In genomic region chr3:33718595-33718907, GRCh38 we compare ENCODE assay signal across 8 cellular contexts. TPM values are rescaled to one million over a fixed set of nuclear protein-coding genes. Genes with fewer than 3 reads are reported as not detected.
DNase-seq lines count a peak whose midpoint lies in the region; ATAC-seq and TF ChIP-seq lines count a peak whose summit lies in the region.

No MANE protein-coding gene starts in this region.

- H2AFZ ChIP-seq in neural cell (ENCODE audit: low read depth, low read length), result peak overlapping the region; percentile 51

- ATAC-seq in GM19351 (IDR thresholded peaks at IDR 0.05; ENCODE audit: unreplicated experiment) (no peak), HG03280 (IDR thresholded peaks at IDR 0.05; ENCODE audit: unreplicated experiment) (no peak)

- H3F3A ChIP-seq in neural cell (ENCODE audit: insufficient read depth, low read length, poor library complexity, severe bottlenecking), result no peaks in the 10 kb centered on the region

- no peaks in the 10 kb centered on the region for H3K4me1 ChIP-seq in ectodermal cell (ENCODE audit: control insufficient read depth, insufficient read depth, low read length)

- H3K27me3 ChIP-seq in ectodermal cell (ENCODE audit: control insufficient read depth, insufficient read depth, low read length, poor library complexity, severe bottlenecking), result no peaks in the 10 kb centered on the region
- H3K27me3 ChIP-seq in neural cell (ENCODE audit: insufficient read depth, low read depth, low read length), result no peaks in the 10 kb centered on the region

- no peaks in the 10 kb centered on the region for H3K9me2 ChIP-seq in neural cell (ENCODE audit: insufficient read depth, low read length)

- no peaks in the 10 kb centered on the region for H4K20me1 ChIP-seq in neural cell (ENCODE audit: insufficient read depth)

- TF ChIP-seq CTCF in GM12875 (IDR thresholded peaks at IDR 0.05; ENCODE audit: borderline replicate concordance, insufficient read depth, low read depth, low read length) (no peak), neural cell (IDR thresholded peaks at IDR 0.05; ENCODE audit: poor library complexity, severe bottlenecking) (no peak)

- H3K9ac ChIP-seq in neural cell (ENCODE audit: low read length), result peak overlapping the region; percentile 58

- H3K4me3 ChIP-seq in GM12875 (ENCODE audit: low read depth, low read length) (peak overlapping the region; percentile 97), ectodermal cell (ENCODE audit: insufficient read depth, low read depth, low read length) (peak overlapping the region; percentile 88), neural cell (ENCODE audit: low read length) (peak overlapping the region; percentile 91)

- H3K36me3 ChIP-seq in ectodermal cell (ENCODE audit: control insufficient read depth, insufficient read depth, low read length) (no peaks in the 10 kb centered on the region), neural cell (ENCODE audit: insufficient read depth, low read length) (no peaks in the 10 kb centered on the region)

- DNase-seq in M059J (ENCODE audit: low read depth) (peak; percentile 5), NCI-H2029 (lab: John Stamatoyannopoulos, UW) (no peak), NCI-H187 (lab: John Stamatoyannopoulos, UW) (no peak)

- no peaks in the 10 kb centered on the region for H3K9me3 ChIP-seq in ectodermal cell (ENCODE audit: control insufficient read depth, low read length)
- H3K9me3 ChIP-seq in neural cell (ENCODE audit: low read length), result no peaks in the 10 kb centered on the region

- no peak for TF ChIP-seq EP300 in neural cell (conservative IDR thresholded peaks at IDR 0.05; ENCODE audit: poor library complexity, severe bottlenecking)

- H3K4me2 ChIP-seq in neural cell (ENCODE audit: low read length), result peak overlapping the region; percentile 42

- no peak for TF ChIP-seq RAD21 in neural cell (conservative IDR thresholded peaks at IDR 0.05)

- peaks cover 14% of the 10 kb centered on the region for H3K79me2 ChIP-seq in neural cell (replicated peaks; ENCODE audit: insufficient read depth, low read length)

- 47 to 50% methylated on average over 7 of the region's 7 CpGs for whole genome bisulfite sequencing in ectodermal cell, 2 experiments

- H3K27ac ChIP-seq in ectodermal cell (ENCODE audit: insufficient read depth, low read depth, low read length, poor library complexity, severe bottlenecking) (peak overlapping the region; percentile 92), neural cell (ENCODE audit: low read length) (no peak overlapping the region)

TF ChIP-seq in neural cell, 6 proteins besides CTCF, POLR2A, EP300 and RAD21:
- no peak for TF ChIP-seq POLR2AphosphoS5 (IDR thresholded peaks at IDR 0.05)
- TF ChIP-seq SMC3 (conservative IDR thresholded peaks at IDR 0.05; ENCODE audit: poor library complexity), result no peak
- no peak for TF ChIP-seq REST (IDR thresholded peaks at IDR 0.05; ENCODE audit: borderline replicate concordance)
- TF ChIP-seq EZH2 (IDR thresholded peaks at IDR 0.05; ENCODE audit: borderline replicate concordance, insufficient read depth, low read length, poor library complexity, severe bottlenecking), result no peak
- TF ChIP-seq MXI1 (conservative IDR thresholded peaks at IDR 0.05; ENCODE audit: poor library complexity, severe bottlenecking), result no peak
- no peak for TF ChIP-seq TAF1 (IDR thresholded peaks at IDR 0.05; ENCODE audit: low read depth)
TF ChIP-seq in neural cell: peak in this region for 0.

RNA-seq across cellular contexts. Expression of gene CLASP2, which starts 0.5 kb away (rescaled TPM):
- total RNA-seq in M059J (2014; rRNA removed; shearing (Covaris generic)), result 10.6 and 20.4 TPM in 2 replicates
- 46.3 TPM for polyA plus RNA-seq in ectodermal cell (2013, experiment 1 of 4)
- polyA plus RNA-seq in ectodermal cell (2013, experiment 2 of 4), result 52.9 TPM
- polyA plus RNA-seq in ectodermal cell (2013, experiment 3 of 4), result 39.9 TPM
- 41.5 TPM for polyA plus RNA-seq in ectodermal cell (2013, experiment 4 of 4)
- 911 and 938 TPM in 2 replicates for polyA plus RNA-seq in neural cell
- polyA minus RNA-seq in neural cell, result 1,578 and 1,795 TPM in 2 replicates
